Comparison of ENCODE assay signal across 34 cellular contexts in genomic region chr12:128695697-128696096, GRCh38.
"Had no signal": no experiment of that assay in that cellular context is flagged by ENCODE, and none has a peak within 500 bp of the region (broad histone marks: within the 10 kb centered on the region; RNA-seq: fewer than 3 reads in every experiment).

No MANE protein-coding gene starts in this region.

- H3K9ac ChIP-seq: KMS-11 had no signal

- H3K4me3 ChIP-seq: MG63 had no signal

- H3K9me3 ChIP-seq: MG63 had no signal

- H3K4me2 ChIP-seq: KMS-11 had no signal

- DNase-seq: Karpas-422, Kasumi-1, MG63, MM.1S, MV-4-11, NCI-H1048, NCI-H1092, NCI-H1092 treated with DMSO at 0.1 percent for 48 hours, NCI-H1105, NCI-H1105 treated with DMSO at 0.1 percent for 48 hours, NCI-H1417, NCI-H1417 treated with DMSO at 0.1 percent for 48 hours, NCI-H1436, NCI-H1436 treated with DMSO at 0.1 percent for 48 hours, NCI-H146, NCI-H1694, NCI-H1694 treated with DMSO at 0.1 percent for 48 hours, NCI-H187, NCI-H187 treated with DMSO at 0.1 percent for 48 hours, NCI-H1930, NCI-H2029, NCI-H2029 treated with DMSO at 0.1 percent for 48 hours, NCI-H2081, NCI-H2081 treated with DMSO at 0.1 percent for 48 hours, NCI-H2107, NCI-H2171, NCI-H2227 treated with DMSO at 0.1 percent for 48 hours, NCI-H226, NCI-H345, NCI-H446, NCI-H446 treated with DMSO at 0.1 percent for 48 hours, NCI-H510A, NCI-H510A treated with DMSO at 0.1 percent for 48 hours had no signal

- H3K27ac ChIP-seq: KMS-11 had no signal

- H3K36me3 ChIP-seq: MG63 had no signal

- H3K27me3 ChIP-seq: MG63 had no signal
